ENCODE assay signal across 8 cellular contexts in the genomic region with DNA sequence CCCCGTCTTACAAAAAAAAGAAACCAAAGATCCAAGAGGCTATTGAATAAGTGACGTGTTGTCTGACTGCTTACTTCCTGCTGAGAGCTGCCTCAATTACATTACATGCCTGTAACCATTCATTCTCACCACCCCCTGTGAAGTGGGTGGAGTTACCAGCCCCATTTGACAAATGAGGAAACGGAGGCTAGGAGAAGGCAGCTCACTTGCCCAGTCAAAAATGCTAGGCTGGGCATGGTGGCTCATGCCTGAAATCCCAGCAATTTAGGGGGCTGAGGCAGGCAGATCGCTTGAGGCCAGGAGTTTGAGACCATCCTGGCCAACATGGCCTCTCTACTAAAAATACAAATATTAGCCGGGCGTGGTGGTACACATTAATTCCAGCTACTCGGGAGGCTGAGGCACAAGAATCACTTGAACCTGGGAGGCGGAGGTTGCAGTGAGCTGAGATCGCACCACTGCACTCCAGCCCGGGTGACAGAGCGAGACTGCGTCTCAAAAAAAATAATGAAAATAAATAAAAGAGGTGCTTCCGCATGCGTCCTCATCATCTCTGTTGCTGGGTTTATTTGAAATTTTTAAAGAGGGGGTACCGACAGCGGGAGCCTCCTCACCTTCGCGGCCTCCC. TPM values are rescaled to one million over a fixed set of nuclear protein-coding genes. Genes with fewer than 3 reads are reported as not detected.
A peak's percentile ranks its signal among the peaks of the same experiment; 100 is the strongest.
DNase-seq lines count a peak whose midpoint lies in the region; ATAC-seq and TF ChIP-seq lines count a peak whose summit lies in the region.

No MANE protein-coding gene starts in this region.

- H3K27me3 ChIP-seq in PC-3 (ENCODE audit: low read length) = no peaks in the 10 kb centered on the region
- H3K27me3 ChIP-seq in ovary = no peaks in the 10 kb centered on the region
- H3K27me3 ChIP-seq in aorta (ENCODE audit: control insufficient read depth in 1 of 2, insufficient read depth in 2 of 2, low read length in 1 of 2) = no peaks in the 10 kb centered on the region

- H3K4me3 ChIP-seq in HFF-Myc (replicated peaks; ENCODE audit: low read depth, low read length) (peak overlapping the region; percentile 99), PC-3 (ENCODE audit: low read length) (peak overlapping the region; percentile 98), ovary (peak overlapping the region; percentile 91), aorta (ENCODE audit: low read length in 2 of 2) (peak overlapping the region; percentile 75 to 80)

- no peak for TF ChIP-seq POLR2A in ovary (IDR thresholded peaks at IDR 0.05)

- TF ChIP-seq EP300 in ovary (IDR thresholded peaks at IDR 0.05) = no peak

- H3K9me2 ChIP-seq in PC-3 (replicated peaks; ENCODE audit: low read length) = no peaks in the 10 kb centered on the region

- peak overlapping the region; percentile 68; the same call in 1 of the 2 replicates for H2AFZ ChIP-seq in PC-3 (ENCODE audit: low read length)

- POLR2A ChIA-PET in PC-3 (lab: Charles Lee; ENCODE audit: unreplicated experiment) = interaction anchor here (0.5 to 0.8 kb wide), 2 partner anchors 69 to 159 kb away, joined by 3 read pairs; no protein-coding TSS in a partner anchor

- ATAC-seq in PC-3 = peak; percentile 58
- ATAC-seq in aorta (ENCODE audit: low FRiP score) = no peak
- no peak for ATAC-seq in GM21737 (IDR thresholded peaks at IDR 0.05; ENCODE audit: unreplicated experiment)

- DNase-seq in COLO668 (lab: John Stamatoyannopoulos, UW; ENCODE audit: unreplicated experiment) (peak; percentile 41), HFF-Myc (ENCODE audit: extremely low read depth, low read depth) (no peak), PC-3 (peak; percentile 48), germinal center (ENCODE audit: low spot score) (peak; percentile 79), ovary (no peak), aorta (no peak)
- DNase-seq in activated T-helper 9 cell treated with anti-CD3 and anti-CD28 coated beads, Interleukin-2, amount 50 U/mL, for 16 hours (ENCODE audit: low read depth) = peak; percentile 33

- TF ChIP-seq CTCF in HFF-Myc (IDR thresholded peaks at IDR 0.05; ENCODE audit: low read depth, low read length, missing control alignments) (no peak), PC-3 (conservative IDR thresholded peaks at IDR 0.05; ENCODE audit: low read depth, low read length) (no peak), ovary (IDR thresholded peaks at IDR 0.05) (no peak)

- H3K36me3 ChIP-seq in PC-3 (ENCODE audit: low read depth, low read length) = no peaks in the 10 kb centered on the region; the same call in 1 of the 2 replicates
- H3K36me3 ChIP-seq in ovary = no peaks in the 10 kb centered on the region
- no peaks in the 10 kb centered on the region for H3K36me3 ChIP-seq in aorta (ENCODE audit: control insufficient read depth in 1 of 2, insufficient read depth in 2 of 2, low read length in 1 of 2)

- H3K79me2 ChIP-seq in PC-3 (ENCODE audit: low read length) = peaks cover 70% of the 10 kb centered on the region

- H4K20me1 ChIP-seq in PC-3 (ENCODE audit: low read length) = no peaks in the 10 kb centered on the region

- intact Hi-C loops in PC-3 (cut with micrococcal nuclease) (no loop called here), ovary (cut with DNase I) (no loop called here), aorta (cut with DNase I) (loop anchor here in 1 of 2 donors (5.0 kb wide), 1 partner anchor 61 kb away; no protein-coding TSS in a partner anchor)

- H3K4me1 ChIP-seq in PC-3 (ENCODE audit: insufficient read depth, low read length) (peaks cover 11% of the 10 kb centered on the region), ovary (ENCODE audit: insufficient read depth) (peaks cover 11% of the 10 kb centered on the region), aorta (ENCODE audit: control insufficient read depth in 1 of 2, insufficient read depth in 2 of 2, low read length in 2 of 2) (no peaks in the 10 kb centered on the region)

- 2 to 3% (median 2%) methylated on average over 18 of the region's 18 CpGs for WGBS in ovary, 3 donors
- WGBS in aorta, 2 donors = 1% methylated on average over 18 of the region's 18 CpGs

- CTCF ChIA-PET in PC-3 (lab: Charles Lee) = interaction anchor here (0.6 kb wide), 1 partner anchor 204 kb away, joined by 3 read pairs; no protein-coding TSS in a partner anchor

- peak overlapping the region; percentile 73 for H3K27ac ChIP-seq in PC-3 (ENCODE audit: low read length)
- peak overlapping the region; percentile 36 to 39 for H3K27ac ChIP-seq in ovary
- H3K27ac ChIP-seq in aorta (ENCODE audit: low read depth in 1 of 2, low read length in 2 of 2) = no peak overlapping the region

- H3F3A ChIP-seq in PC-3 (ENCODE audit: low read length, unreplicated experiment) = no peaks in the 10 kb centered on the region

- H3K9ac ChIP-seq in PC-3 (ENCODE audit: low read length) = peak overlapping the region; percentile 99

- peak overlapping the region; percentile 97 for H3K4me2 ChIP-seq in PC-3 (ENCODE audit: low read length)

- BruUV-seq in PC-3 (replicated peaks; lab: Mats Ljungman, UMichigan) = TSS peak; percentile 70

- no peaks in the 10 kb centered on the region for H3K9me3 ChIP-seq in PC-3 (ENCODE audit: low read length)
- H3K9me3 ChIP-seq in ovary = no peaks in the 10 kb centered on the region
- no peaks in the 10 kb centered on the region for H3K9me3 ChIP-seq in aorta (ENCODE audit: control insufficient read depth, low read length)

RNA-seq across cellular contexts. Expression of a gene that starts 0.5 kb away (rescaled TPM):
- total RNA-seq in PC-3 (2014; rRNA removed) (204 and 282 TPM in 2 replicates), ovary (100 to 1,000 TPM in 2 of 7 donors, 10 to 100 TPM in 5; 59.4 to 159 (median 79.6) TPM), aorta (10 to 100 TPM; 43.7 to 45.8 TPM)
- polyA plus RNA-seq in ovary (100 to 1,000 TPM in 1 of 2 donors, 10 to 100 TPM in 1; 31.8 to 196 TPM), aorta (100 to 1,000 TPM; 133 to 155 TPM)

RNA-seq across cellular contexts. Expression of a gene that starts 0.6 kb away (rescaled TPM):
- total RNA-seq in PC-3 (2014; rRNA removed) = 28.6 and 32.2 TPM in 2 replicates
- 10 to 100 TPM; 33.5 to 66.6 (median 48.6) TPM for total RNA-seq in ovary
- 10 to 100 TPM in 1 of 2 donors, 1 to 10 TPM in 1; 1.5 to 39.7 TPM for polyA plus RNA-seq in ovary
- 10 to 100 TPM; 29.3 to 49.1 TPM for total RNA-seq in aorta
- polyA plus RNA-seq in aorta = 10 to 100 TPM; 13.3 to 78.1 TPM

RNA-seq across cellular contexts. Expression of a gene that starts 19.9 kb away (rescaled TPM):
- total RNA-seq in PC-3 (2014; rRNA removed) (0.58 TPM in 1 of 2 replicates, not detected in the other), ovary (not detected), aorta (not detected)
- polyA plus RNA-seq in ovary (not detected), aorta (under 1 TPM in 1 of 2 donors, not detected in 1; 0.08 TPM)

RNA-seq across cellular contexts. Expression of a gene that starts 32.2 kb away (rescaled TPM):
- total RNA-seq in PC-3 (2014; rRNA removed) = 0.17 TPM in 1 of 2 replicates, not detected in the other
- under 1 TPM in 6 of 7 donors, not detected in 1; 0.07 to 0.51 (median 0.23) TPM for total RNA-seq in ovary
- under 1 TPM; 0.05 to 0.13 TPM for polyA plus RNA-seq in ovary
- total RNA-seq in aorta = under 1 TPM; 0.23 to 0.27 TPM
- not detected for polyA plus RNA-seq in aorta

RNA-seq across cellular contexts. Expression of a gene that starts 45.9 kb away (rescaled TPM):
- not detected in 2 replicates for total RNA-seq in PC-3 (2014; rRNA removed)
- under 1 TPM in 5 of 7 donors, not detected in 2; 0.11 to 0.62 (median 0.35) TPM for total RNA-seq in ovary
- under 1 TPM in 1 of 2 donors, not detected in 1; 0.10 TPM for polyA plus RNA-seq in ovary
- 1 to 10 TPM in 1 of 2 donors, under 1 TPM in 1; 0.93 to 1.5 TPM for total RNA-seq in aorta
- under 1 TPM in 1 of 2 donors, not detected in 1; 0.88 TPM for polyA plus RNA-seq in aorta

Comparison
In these comparisons a context has a peak if more than half of its experiments do, and no peak if none do; other contexts are left out.
1. DNase-seq: peak in COLO668 (single experiment), PC-3 (single experiment), activated T-helper 9 cell treated with anti-CD3 and anti-CD28 coated beads, Interleukin-2, amount 50 U/mL, for 16 hours (single experiment) and germinal center (single experiment); none in HFF-Myc (single experiment), ovary (0 of 5) and aorta (0 of 2).
2. H3K27ac ChIP-seq: peak in PC-3 (single experiment) and ovary (2 of 2); none in aorta (0 of 2).
3. Peak in every context shown above with its lines, with median percentiles within 50 percentile points of each other: H3K4me3 ChIP-seq.